In genomic region chr13:53064721-53065120, GRCh38 we compare ENCODE assay signal across 18 cellular contexts. TPM values are rescaled to one million over a fixed set of nuclear protein-coding genes. Genes with fewer than 3 reads are reported as not detected.
DNase-seq lines count a peak whose midpoint lies in the region; TF ChIP-seq lines count a peak whose summit lies in the region.
"Had no signal": no experiment of that assay in that cellular context is flagged by ENCODE, and none has a peak within 500 bp of the region (broad histone marks: within the 10 kb centered on the region; RNA-seq: fewer than 3 reads in every experiment).

No MANE protein-coding gene starts in this region.

- H3K36me3 ChIP-seq in A673 (ENCODE audit: insufficient read depth, low read length, poor library complexity, severe bottlenecking) (no peaks in the 10 kb centered on the region), esophagus muscularis mucosa (no peaks in the 10 kb centered on the region)
- H3K36me3 ChIP-seq: thoracic aorta had no signal

- H3K36me3 Mint-ChIP-seq in activated naive CD4-positive, alpha-beta T cell treated with anti-CD3 and anti-CD28 coated beads for 36 hours (ENCODE audit: low read depth): no peaks in the 10 kb centered on the region
- H3K36me3 Mint-ChIP-seq: activated naive CD8-positive, alpha-beta T cell treated with anti-CD3 and anti-CD28 coated beads, Interleukin-2, amount 10 ng/mL, durations not matched to agents 7 days and 5 days had no signal

- H3K4me3 ChIP-seq in A673 (ENCODE audit: low read depth, low read length, poor library complexity, severe bottlenecking) (no peak overlapping the region), NB4 (ENCODE audit: low read depth, low read length) (no peak overlapping the region), esophagus muscularis mucosa (no peak overlapping the region)
- H3K4me3 ChIP-seq: thoracic aorta had no signal

- BruUV-seq in A673 (replicated peaks; lab: Mats Ljungman, UMichigan): no TSS peak

- H3K27me3 ChIP-seq in A673 (replicated peaks; ENCODE audit: insufficient read depth, low read depth, low read length, poor library complexity) (no peaks in the 10 kb centered on the region), esophagus muscularis mucosa (peaks cover 0 to 13% (median 0%) of the 10 kb centered on the region in 4 donors)

- H3K4me1 Mint-ChIP-seq in activated naive CD4-positive, alpha-beta T cell treated with anti-CD3 and anti-CD28 coated beads for 36 hours (ENCODE audit: low read depth): no peaks in the 10 kb centered on the region
- H3K4me1 Mint-ChIP-seq: activated CD4-positive, alpha-beta T cell treated with anti-CD3 and anti-CD28 coated beads, Interleukin-2, amount 10 ng/mL, durations not matched to agents 7 days and 5 days; activated naive CD8-positive, alpha-beta T cell treated with anti-CD3 and anti-CD28 coated beads, Interleukin-2, amount 10 ng/mL, durations not matched to agents 7 days and 5 days had no signal

- 28% methylated on average over 4 of the region's 4 CpGs for whole genome bisulfite sequencing in esophagus muscularis mucosa

- H3K27me3 Mint-ChIP-seq in activated naive CD4-positive, alpha-beta T cell treated with anti-CD3 and anti-CD28 coated beads for 36 hours (ENCODE audit: low read depth): peaks cover 2% of the 10 kb centered on the region
- H3K27me3 Mint-ChIP-seq: activated CD4-positive, alpha-beta T cell treated with anti-CD3 and anti-CD28 coated beads, Interleukin-2, amount 10 ng/mL, durations not matched to agents 7 days and 5 days; activated naive CD8-positive, alpha-beta T cell treated with anti-CD3 and anti-CD28 coated beads, Interleukin-2, amount 10 ng/mL, durations not matched to agents 7 days and 5 days had no signal

- H3K9me3 ChIP-seq in A673 (ENCODE audit: low read depth, low read length, poor library complexity, severe bottlenecking) (no peaks in the 10 kb centered on the region), esophagus muscularis mucosa (no peaks in the 10 kb centered on the region)
- H3K9me3 ChIP-seq: thoracic aorta had no signal

- no peaks in the 10 kb centered on the region for H3K9me3 Mint-ChIP-seq in activated naive CD4-positive, alpha-beta T cell treated with anti-CD3 and anti-CD28 coated beads for 36 hours
- H3K9me3 Mint-ChIP-seq: activated CD4-positive, alpha-beta T cell treated with anti-CD3 and anti-CD28 coated beads, Interleukin-2, amount 10 ng/mL, durations not matched to agents 7 days and 5 days; activated naive CD8-positive, alpha-beta T cell treated with anti-CD3 and anti-CD28 coated beads, Interleukin-2, amount 10 ng/mL, durations not matched to agents 7 days and 5 days; nephron had no signal

- CTCF ChIA-PET in A673 (lab: Charles Lee): no interaction called here
- CTCF ChIA-PET in activated naive CD4-positive, alpha-beta T cell treated with anti-CD3 and anti-CD28 coated beads for 36 hours (lab: Charles Lee): no interaction called here

- intact Hi-C loops in A673 (cut with micrococcal nuclease; ENCODE audit: unreplicated experiment): no loop called here
- intact Hi-C loops in esophagus muscularis mucosa (cut with DNase I): no loop called here
- intact Hi-C loops in activated naive CD4-positive, alpha-beta T cell treated with anti-CD3 and anti-CD28 coated beads for 36 hours (cut with micrococcal nuclease): no loop called here

- H3K4me1 ChIP-seq in A673 (ENCODE audit: insufficient read depth, low read length, poor library complexity, severe bottlenecking) (no peaks in the 10 kb centered on the region), esophagus muscularis mucosa (no peaks in the 10 kb centered on the region)

- TF ChIP-seq CTCF in A673 (conservative IDR thresholded peaks at IDR 0.05; ENCODE audit: low read depth, low read length) (no peak), NB4 (IDR thresholded peaks at IDR 0.05; ENCODE audit: low read depth, low read length) (no peak), esophagus muscularis mucosa (IDR thresholded peaks at IDR 0.05) (no peak)

- POLR2A ChIA-PET in A673 (lab: Charles Lee; ENCODE audit: low non-redundant PET): no interaction called here

- DNase-seq in A673 (ENCODE audit: low spot score) (peak; percentile 63), NB4 (ENCODE audit: low read depth) (peak; percentile 43), NCI-H2227 (lab: John Stamatoyannopoulos, UW; ENCODE audit: unreplicated experiment) (peak; percentile 45), esophagus muscularis mucosa (ENCODE audit: extremely low spot score) (peak; percentile 79), SKM-1 (lab: John Stamatoyannopoulos, UW; ENCODE audit: unreplicated experiment) (no peak), NOMO-1 treated with dmso at 0.1 percent for 144 hours (lab: John Stamatoyannopoulos, UW; ENCODE audit: unreplicated experiment) (no peak), KG1 (lab: John Stamatoyannopoulos, UW) (no peak)
- no peak for DNase-seq in activated naive CD4-positive, alpha-beta T cell treated with anti-CD3 and anti-CD28 coated beads for 36 hours
- DNase-seq: activated CD4-positive, alpha-beta T cell treated with anti-CD3 and anti-CD28 coated beads, Interleukin-2, amount 10 ng/mL, durations not matched to agents 7 days and 5 days; activated naive CD8-positive, alpha-beta T cell treated with anti-CD3 and anti-CD28 coated beads, Interleukin-2, amount 10 ng/mL, durations not matched to agents 7 days and 5 days; activated T-cell treated with anti-CD3 and anti-CD28 coated beads, Interleukin-2, amount 50 U/mL, for 1 hour; KBM-7; NCI-H446; T1000 had no signal

- TF ChIP-seq POLR2A in NB4 (IDR thresholded peaks at IDR 0.05; ENCODE audit: extremely low read depth, insufficient read length): no peak
- no peak for TF ChIP-seq POLR2A in esophagus muscularis mucosa (IDR thresholded peaks at IDR 0.05; ENCODE audit: low read depth)

- no peak for TF ChIP-seq EP300 in esophagus muscularis mucosa (IDR thresholded peaks at IDR 0.05)

- no peak overlapping the region for H3K4me3 Mint-ChIP-seq in activated naive CD4-positive, alpha-beta T cell treated with anti-CD3 and anti-CD28 coated beads for 36 hours
- H3K4me3 Mint-ChIP-seq: activated CD4-positive, alpha-beta T cell treated with anti-CD3 and anti-CD28 coated beads, Interleukin-2, amount 10 ng/mL, durations not matched to agents 7 days and 5 days; activated naive CD8-positive, alpha-beta T cell treated with anti-CD3 and anti-CD28 coated beads, Interleukin-2, amount 10 ng/mL, durations not matched to agents 7 days and 5 days; nephron had no signal

- H3K27ac Mint-ChIP-seq in activated naive CD4-positive, alpha-beta T cell treated with anti-CD3 and anti-CD28 coated beads for 36 hours: no peak overlapping the region
- H3K27ac Mint-ChIP-seq: activated CD4-positive, alpha-beta T cell treated with anti-CD3 and anti-CD28 coated beads, Interleukin-2, amount 10 ng/mL, durations not matched to agents 7 days and 5 days; activated naive CD8-positive, alpha-beta T cell treated with anti-CD3 and anti-CD28 coated beads, Interleukin-2, amount 10 ng/mL, durations not matched to agents 7 days and 5 days had no signal

- H3K27ac ChIP-seq in A673 (ENCODE audit: low read depth, low read length, poor library complexity, severe bottlenecking) (no peak overlapping the region), esophagus muscularis mucosa (replicated peaks in 1 of 4) (no peak overlapping the region)
- H3K27ac ChIP-seq: HL-60, thoracic aorta had no signal

RNA-seq across cellular contexts. Expression of gene OLFM4, which starts 36.1 kb away (rescaled TPM):
- total RNA-seq in A673 (2021) (not detected in 2 replicates), esophagus muscularis mucosa (under 1 TPM in 3 of 4 donors, not detected in 1; under 0.01 to 0.66 (median 0.13) TPM)
- not detected for total RNA-seq in activated naive CD4-positive, alpha-beta T cell treated with anti-CD3 and anti-CD28 coated beads for 36 hours
- total RNA-seq: activated CD4-positive, alpha-beta T cell treated with anti-CD3 and anti-CD28 coated beads, Interleukin-2, amount 10 ng/mL, durations not matched to agents 7 days and 5 days; activated naive CD8-positive, alpha-beta T cell treated with anti-CD3 and anti-CD28 coated beads, Interleukin-2, amount 10 ng/mL, durations not matched to agents 7 days and 5 days; RPMI7951 had no signal

Comparison
In these comparisons a context has a peak if more than half of its experiments do, and no peak if none do; other contexts are left out.
1. DNase-seq: peak in A673 (single experiment), NB4 (single experiment), NCI-H2227 (single experiment) and esophagus muscularis mucosa (single experiment); none in activated naive CD4-positive, alpha-beta T cell treated with anti-CD3 and anti-CD28 coated beads for 36 hours (single experiment), SKM-1 (single experiment), NOMO-1 treated with dmso at 0.1 percent for 144 hours (single experiment) and KG1 (single experiment).